4 cellular contexts compared by ENCODE assay signal in genomic region chr1:16760801-16761200, GRCh38. TPM values are rescaled to one million over a fixed set of nuclear protein-coding genes. Genes with fewer than 3 reads are reported as not detected.
"Had no signal": no experiment of that assay in that cellular context is flagged by ENCODE, and none has a peak within 500 bp of the region (broad histone marks: within the 10 kb centered on the region; RNA-seq: fewer than 3 reads in every experiment).

No MANE protein-coding gene starts in this region.

RNA-seq across cellular contexts. Expression of gene RNU1-4, which starts 20.5 kb away (rescaled TPM):
- polyA plus RNA-seq: esophagus, fibroblast of lung, heart left ventricle, urinary bladder had no signal
